In genomic region chr13:35470671-35471465, GRCh38 we compare ENCODE assay signal across 9 cellular contexts. TPM values are rescaled to one million over a fixed set of nuclear protein-coding genes. Genes with fewer than 3 reads are reported as not detected.
DNase-seq lines count a peak whose midpoint lies in the region; ATAC-seq, FAIRE-seq and TF ChIP-seq lines count a peak whose summit lies in the region.
"Had no signal": no experiment of that assay in that cellular context is flagged by ENCODE, and none has a peak within 500 bp of the region (broad histone marks: within the 10 kb centered on the region; RNA-seq: fewer than 3 reads in every experiment).

No MANE protein-coding gene starts in this region.

- H3K27me3 Mint-ChIP-seq in endodermal cell (ENCODE audit: insufficient read depth) = peaks cover 78% of the 10 kb centered on the region
- H3K27me3 Mint-ChIP-seq in CD4-positive, alpha-beta T cell = peaks cover 72% of the 10 kb centered on the region

- peak overlapping the region; percentile 33 for H3K9ac ChIP-seq in endodermal cell (ENCODE audit: extremely low read depth, low read length, poor library complexity, severe bottlenecking)

- H3K4me3 Mint-ChIP-seq in endodermal cell = peak overlapping the region; percentile 66
- H3K4me3 Mint-ChIP-seq in CD4-positive, alpha-beta T cell = no peak overlapping the region

- ATAC-seq in lower lobe of right lung (peak; percentile 70 to 72), GM18858 (IDR thresholded peaks at IDR 0.05; ENCODE audit: unreplicated experiment) (no peak)
- no peak for ATAC-seq in CD4-positive, alpha-beta T cell (ENCODE audit: poor library complexity)

- TF ChIP-seq CTCF in endodermal cell (conservative IDR thresholded peaks at IDR 0.05) = no peak
- TF ChIP-seq CTCF in lower lobe of right lung (IDR thresholded peaks at IDR 0.05) = no peak
- no peak for TF ChIP-seq CTCF in suprapubic skin (IDR thresholded peaks at IDR 0.05)
- no peak for TF ChIP-seq CTCF in CD4-positive, alpha-beta T cell (IDR thresholded peaks at IDR 0.05)

- H3K4me1 ChIP-seq in SJSA1 (replicated peaks) (peaks cover 11% of the 10 kb centered on the region), endodermal cell (ENCODE audit: control insufficient read depth, insufficient read depth, low read length) (peaks cover 6% of the 10 kb centered on the region), lower lobe of right lung (peaks cover 19% of the 10 kb centered on the region), suprapubic skin (peaks cover 14% of the 10 kb centered on the region)

- TF ChIP-seq POLR2A in suprapubic skin (IDR thresholded peaks at IDR 0.05) = no peak

- H3K36me3 ChIP-seq in SJSA1 = 0 out of 2 replicates have a peak, but pooled peaks cover 4% of the 10 kb centered on the region
- no peaks in the 10 kb centered on the region for H3K36me3 ChIP-seq in endodermal cell (ENCODE audit: control insufficient read depth, insufficient read depth, low read length)
- H3K36me3 ChIP-seq in lower lobe of right lung = no peaks in the 10 kb centered on the region
- no peaks in the 10 kb centered on the region for H3K36me3 ChIP-seq in suprapubic skin

- no peaks in the 10 kb centered on the region for H3K9me3 Mint-ChIP-seq in endodermal cell
- peaks cover 3% of the 10 kb centered on the region for H3K9me3 Mint-ChIP-seq in CD4-positive, alpha-beta T cell

- no peaks in the 10 kb centered on the region for H3K9me3 ChIP-seq in SJSA1 (replicated peaks)
- H3K9me3 ChIP-seq in endodermal cell (ENCODE audit: control insufficient read depth, low read length) = no peaks in the 10 kb centered on the region
- H3K9me3 ChIP-seq in lower lobe of right lung = no peaks in the 10 kb centered on the region
- H3K9me3 ChIP-seq in suprapubic skin = no peaks in the 10 kb centered on the region
- peaks cover 26% of the 10 kb centered on the region for H3K9me3 ChIP-seq in CD4-positive, alpha-beta T cell (ENCODE audit: control insufficient read depth, low read length)

- H3K4me1 Mint-ChIP-seq in endodermal cell = peaks cover 33% of the 10 kb centered on the region
- H3K4me1 Mint-ChIP-seq in CD4-positive, alpha-beta T cell (ENCODE audit: low read depth) = peaks cover 20% of the 10 kb centered on the region

- TF ChIP-seq EP300 in suprapubic skin (IDR thresholded peaks at IDR 0.05) = no peak

- peak overlapping the region; percentile 53 for H3K4me3 ChIP-seq in SJSA1
- peak overlapping the region; percentile 83 for H3K4me3 ChIP-seq in endodermal cell (ENCODE audit: low read length)
- peak overlapping the region; percentile 45 for H3K4me3 ChIP-seq in lower lobe of right lung
- peak overlapping the region; percentile 59 for H3K4me3 ChIP-seq in suprapubic skin

- DNase-seq in SJSA1 (ENCODE audit: low read depth in 1 of 2, low spot score in 2 of 2) (peak; percentile 48 to 76), endodermal cell (peak; percentile 86), lower lobe of right lung (no peak), suprapubic skin (ENCODE audit: low spot score in 2 of 2) (peak; percentile 67 to 78), activated gamma-delta T cell (lab: John Stamatoyannopoulos, UW) (no peak), RCC 7860 (ENCODE audit: low spot score) (no peak)
- no peak for DNase-seq in CD4-positive, alpha-beta T cell
- DNase-seq: NCI-H446 treated with DMSO at 0.1 percent for 48 hours had no signal

- intact Hi-C loops in lower lobe of right lung (cut with DNase I) = no loop called here
- intact Hi-C loops in CD4-positive, alpha-beta T cell (cut with DNase I, micrococcal nuclease) = no loop called here

- peaks cover 5% of the 10 kb centered on the region; the same call in 1 of the 2 replicates for H3K27me3 ChIP-seq in SJSA1 (replicated peaks)
- H3K27me3 ChIP-seq in endodermal cell (ENCODE audit: control insufficient read depth, insufficient read depth, low read length, poor library complexity, severe bottlenecking) = peaks cover 71% of the 10 kb centered on the region
- peaks cover 54% of the 10 kb centered on the region for H3K27me3 ChIP-seq in lower lobe of right lung (ENCODE audit: low read depth)
- peaks cover 53% of the 10 kb centered on the region for H3K27me3 ChIP-seq in suprapubic skin
- H3K27me3 ChIP-seq in CD4-positive, alpha-beta T cell (ENCODE audit: control insufficient read depth, insufficient read depth, low read length) = peaks cover 63% of the 10 kb centered on the region

- POLR2A ChIA-PET in CD4-positive, alpha-beta T cell (lab: Charles Lee) = no interaction called here

- H3K27ac ChIP-seq in SJSA1 = peak overlapping the region; percentile 88
- H3K27ac ChIP-seq in endodermal cell (ENCODE audit: low read depth, low read length) = peak overlapping the region; percentile 30
- no peak overlapping the region for H3K27ac ChIP-seq in lower lobe of right lung
- H3K27ac ChIP-seq in suprapubic skin = peak overlapping the region; percentile 67
- no peak overlapping the region for H3K27ac ChIP-seq in CD4-positive, alpha-beta T cell (ENCODE audit: low read depth, low read length)

- no peak overlapping the region for H3K27ac Mint-ChIP-seq in endodermal cell
- H3K27ac Mint-ChIP-seq in CD4-positive, alpha-beta T cell = no peak overlapping the region

- FAIRE-seq in RCC 7860 (lab: Jason Lieb, UNC) = no peak

- H3K36me3 Mint-ChIP-seq in endodermal cell (ENCODE audit: low read depth) = no peaks in the 10 kb centered on the region
- H3K36me3 Mint-ChIP-seq in CD4-positive, alpha-beta T cell (ENCODE audit: low read depth) = no peaks in the 10 kb centered on the region

- CTCF ChIA-PET in CD4-positive, alpha-beta T cell (lab: Charles Lee) = no interaction called here

- 0 to 1% methylated on average over 18 to 58 of the region's 58 CpGs for WGBS in endodermal cell (ENCODE audit: insufficient coverage in 1 of 2, insufficient read length in 1 of 2), 2 experiments
- 5% methylated on average over 36 of the region's 58 CpGs for WGBS in suprapubic skin

RNA-seq across cellular contexts. Expression of gene MAB21L1, which starts 5.6 kb away (rescaled TPM):
- total RNA-seq in SJSA1 (2014; rRNA removed; shearing (Covaris generic)) = 2.6 and 3.7 TPM in 2 replicates
- total RNA-seq in endodermal cell = under 1 TPM in 1 of 2 donors, not detected in 1; 0.09 TPM
- 7.8 TPM for polyA plus RNA-seq in endodermal cell (2013, experiment 1 of 2)
- 7.0 TPM for polyA plus RNA-seq in endodermal cell (2013, experiment 2 of 2)
- total RNA-seq in lower lobe of right lung = 0.21 TPM
- 1 to 10 TPM in 2 of 4 donors, under 1 TPM in 1, not detected in 1; 0.39 to 2.2 (median 1.2) TPM for total RNA-seq in suprapubic skin
- not detected for total RNA-seq in CD4-positive, alpha-beta T cell

Comparison
In these comparisons a context has a peak if more than half of its experiments do, and no peak if none do; other contexts are left out.
1. DNase-seq: peak in SJSA1 (2 of 2), endodermal cell (single experiment) and suprapubic skin (2 of 2); none in lower lobe of right lung (single experiment), activated gamma-delta T cell (single experiment), RCC 7860 (single experiment) and CD4-positive, alpha-beta T cell (0 of 10).
2. H3K27ac ChIP-seq: peak in SJSA1 (single experiment), endodermal cell (single experiment) and suprapubic skin (single experiment); none in lower lobe of right lung (single experiment) and CD4-positive, alpha-beta T cell (single experiment).
3. ATAC-seq: peak in lower lobe of right lung (2 of 2); none in GM18858 (single experiment) and CD4-positive, alpha-beta T cell (single experiment).
4. Peak in every context shown above with its lines, with median percentiles within 50 percentile points of each other: H3K4me3 ChIP-seq.